In the genomic region with DNA sequence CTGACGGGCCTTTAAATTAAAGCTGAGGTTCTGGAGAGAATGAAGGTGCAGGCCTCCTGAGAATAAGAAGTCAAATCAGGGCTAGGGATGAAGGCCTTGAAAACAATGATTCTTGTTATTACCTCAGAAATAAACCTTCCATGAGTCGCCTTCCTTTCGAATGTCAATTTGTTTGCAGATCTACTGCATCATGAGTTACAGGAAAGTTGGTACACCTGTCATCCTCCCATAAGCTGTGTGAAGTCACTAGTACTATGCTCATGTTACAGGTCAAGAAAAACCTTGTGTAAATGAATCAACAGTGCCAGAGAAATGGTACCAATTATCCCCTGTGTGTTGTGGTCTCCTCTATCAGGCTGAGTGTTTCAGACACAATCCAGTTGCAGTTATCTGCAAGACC, we compare ENCODE assay signal across 15 cellular contexts.
A peak's percentile ranks its signal among the peaks of the same experiment; 100 is the strongest.
DNase-seq lines count a peak whose midpoint lies in the region; ATAC-seq and TF ChIP-seq lines count a peak whose summit lies in the region.
"Had no signal": no experiment of that assay in that cellular context is flagged by ENCODE, and none has a peak within 500 bp of the region (broad histone marks: within the 10 kb centered on the region; RNA-seq: fewer than 3 reads in every experiment).

No MANE protein-coding gene starts in this region.

- intact Hi-C loops in ascending aorta (cut with DNase I) = no loop called here

- H4K20me1 ChIP-seq in BLaER1 treated with 17β-estradiol and CSF1 and Interleukin-3, amounts not matched to agents 10 nM and 100 nM = no peaks in the 10 kb centered on the region
- H4K20me1 ChIP-seq in neural cell (ENCODE audit: insufficient read depth) = no peaks in the 10 kb centered on the region

- H2AFZ ChIP-seq in neural cell (ENCODE audit: low read depth, low read length) = no peak overlapping the region

- H3K27ac ChIP-seq in BLaER1 treated with 17β-estradiol and CSF1 and Interleukin-3, amounts not matched to agents 10 nM and 100 nM = peak overlapping the region in 1 of 11 experiments; percentile 25; a peak in 1 of 22 replicates
- H3K27ac ChIP-seq in neural cell (ENCODE audit: low read length) = peak overlapping the region; percentile 98
- no peak overlapping the region for H3K27ac ChIP-seq in ascending aorta
- H3K27ac ChIP-seq: RWPE1 had no signal

- no peaks in the 10 kb centered on the region for H3K9me2 ChIP-seq in neural cell (ENCODE audit: insufficient read depth, low read length)

- H3K27me3 ChIP-seq in BLaER1 treated with 17β-estradiol and CSF1 and Interleukin-3, amounts not matched to agents 10 nM and 100 nM = no peaks in the 10 kb centered on the region
- H3K27me3 ChIP-seq in neural cell (ENCODE audit: insufficient read depth, low read depth, low read length) (no peaks in the 10 kb centered on the region), ascending aorta (no peaks in the 10 kb centered on the region)

- no peak overlapping the region for H3K4me3 ChIP-seq in BLaER1 treated with 17β-estradiol and CSF1 and Interleukin-3, amounts not matched to agents 10 nM and 100 nM
- H3K4me3 ChIP-seq in epithelial cell of proximal tubule (ENCODE audit: low read depth, low read length) (no peak overlapping the region), neural cell (ENCODE audit: low read length) (no peak overlapping the region), ascending aorta (no peak overlapping the region)
- H3K4me3 ChIP-seq: HAP-1 had no signal

- no peak for TF ChIP-seq RAD21 in neural cell (conservative IDR thresholded peaks at IDR 0.05)

- DNase-seq in HT1080 (ENCODE audit: low read depth) (peak; percentile 18), epithelial cell of proximal tubule (ENCODE audit: low read depth) (peak; percentile 49), NCI-H187 treated with DMSO at 0.1 percent for 48 hours (lab: John Stamatoyannopoulos, UW) (no peak), ascending aorta (ENCODE audit: low spot score in 2 of 2) (no peak)
- DNase-seq: COR-L47, MV-4-11, NCI-H1417, NCI-H2081, NCI-H345, NCI-H69 had no signal

- TF ChIP-seq EP300 in neural cell (conservative IDR thresholded peaks at IDR 0.05; ENCODE audit: poor library complexity, severe bottlenecking) = no peak

- H3F3A ChIP-seq in neural cell (ENCODE audit: insufficient read depth, low read length, poor library complexity, severe bottlenecking) = peaks cover 19% of the 10 kb centered on the region

- ATAC-seq in GM19324 (IDR thresholded peaks at IDR 0.05; ENCODE audit: low FRiP score, unreplicated experiment) = no peak

- peak overlapping the region in 8 of 11 experiments; percentile 13 to 84 (median 64); a peak in 15 of 22 replicates for H3K4me2 ChIP-seq in BLaER1 treated with 17β-estradiol and CSF1 and Interleukin-3, amounts not matched to agents 10 nM and 100 nM
- no peak overlapping the region for H3K4me2 ChIP-seq in neural cell (ENCODE audit: low read length)

- H3K79me2 ChIP-seq in neural cell (replicated peaks; ENCODE audit: insufficient read depth, low read length) = no peaks in the 10 kb centered on the region

- TF ChIP-seq CTCF in epithelial cell of proximal tubule (conservative IDR thresholded peaks at IDR 0.05; ENCODE audit: low read depth, low read length) = no peak
- no peak for TF ChIP-seq CTCF in neural cell (IDR thresholded peaks at IDR 0.05; ENCODE audit: poor library complexity, severe bottlenecking)
- TF ChIP-seq CTCF in ascending aorta (IDR thresholded peaks at IDR 0.05) = no peak

- no peaks in the 10 kb centered on the region for H3K9me3 ChIP-seq in BLaER1 treated with 17β-estradiol and CSF1 and Interleukin-3, amounts not matched to agents 10 nM and 100 nM (replicated peaks in 1 of 11)
- no peaks in the 10 kb centered on the region for H3K9me3 ChIP-seq in neural cell (ENCODE audit: low read length)
- no peaks in the 10 kb centered on the region for H3K9me3 ChIP-seq in ascending aorta
- H3K9me3 ChIP-seq: HAP-1 had no signal

- H3K4me1 ChIP-seq in BLaER1 treated with 17β-estradiol and CSF1 and Interleukin-3, amounts not matched to agents 10 nM and 100 nM = peaks cover 8 to 76% (median 62%) of the 10 kb centered on the region in 10 experiments; a peak in 18 of 20 replicates
- no peaks in the 10 kb centered on the region for H3K4me1 ChIP-seq in ascending aorta
- H3K4me1 ChIP-seq: HAP-1 had no signal

- H3K36me3 ChIP-seq in BLaER1 treated with 17β-estradiol and CSF1 and Interleukin-3, amounts not matched to agents 10 nM and 100 nM = no peaks in the 10 kb centered on the region
- no peaks in the 10 kb centered on the region for H3K36me3 ChIP-seq in neural cell (ENCODE audit: insufficient read depth, low read length)
- H3K36me3 ChIP-seq in ascending aorta = no peaks in the 10 kb centered on the region
- H3K36me3 ChIP-seq: HAP-1 had no signal

- H3K9ac ChIP-seq in BLaER1 treated with 17β-estradiol and CSF1 and Interleukin-3, amounts not matched to agents 10 nM and 100 nM = no peak overlapping the region
- H3K9ac ChIP-seq in neural cell (ENCODE audit: low read length) = no peak overlapping the region

TF ChIP-seq in neural cell, 6 proteins besides CTCF, POLR2A, EP300 and RAD21:
- TF ChIP-seq SMC3 (conservative IDR thresholded peaks at IDR 0.05; ENCODE audit: poor library complexity) (no peak), POLR2AphosphoS5 (IDR thresholded peaks at IDR 0.05) (peak; percentile 45)

Comparison
In these comparisons a context has a peak if more than half of its experiments do, and no peak if none do; other contexts are left out.
1. DNase-seq: peak in HT1080 (single experiment) and epithelial cell of proximal tubule (single experiment); none in NCI-H187 treated with DMSO at 0.1 percent for 48 hours (single experiment) and ascending aorta (0 of 2).